ENCODE assay signal across 8 cellular contexts in genomic region chr12:121796855-121797751, GRCh38. TPM values are rescaled to one million over a fixed set of nuclear protein-coding genes. Genes with fewer than 3 reads are reported as not detected.
A peak's percentile ranks its signal among the peaks of the same experiment; 100 is the strongest.
DNase-seq lines count a peak whose midpoint lies in the region; ATAC-seq and TF ChIP-seq lines count a peak whose summit lies in the region.

No MANE protein-coding gene starts in this region.

- H3K27me3 ChIP-seq in muscle layer of colon (ENCODE audit: control insufficient read depth in 1 of 2, insufficient read depth in 2 of 2, low read length in 2 of 2) (no peaks in the 10 kb centered on the region), uterus (no peaks in the 10 kb centered on the region)

- peak overlapping the region; percentile 39 for H3K9ac ChIP-seq in muscle layer of colon (ENCODE audit: low read length)

- H3K4me1 ChIP-seq in muscle layer of colon (ENCODE audit: insufficient read depth, low read length) (peaks cover 56% of the 10 kb centered on the region), uterus (peaks cover 33 to 49% of the 10 kb centered on the region in 2 donors)

- H3K27ac ChIP-seq in VCaP (peak overlapping the region; percentile 100), muscle layer of colon (ENCODE audit: low read depth, low read length) (peak overlapping the region; percentile 93), uterus (peak overlapping the region; percentile 100)

- peak; percentile 37 to 46 for TF ChIP-seq POLR2A in uterus (IDR thresholded peaks at IDR 0.05)

- intact Hi-C loops in uterus (cut with DNase I; ENCODE audit: low total_unique reads): no loop called here

- TF ChIP-seq CTCF in VCaP (conservative IDR thresholded peaks at IDR 0.05) (peak; percentile 49), uterus (IDR thresholded peaks at IDR 0.05) (peak; percentile 47 to 53 (median 51))

- DNase-seq in COR-L47 (lab: John Stamatoyannopoulos, UW) (peak; percentile 88), NCI-H1092 (lab: John Stamatoyannopoulos, UW) (peak; percentile 16), fibroblast of peridontal ligament (ENCODE audit: extremely low read depth) (peak; percentile 56), uterus (peak; percentile 90 to 91), activated gamma-delta T cell treated with Interleukin-2 at 50 U/mL for 16 hours (no peak)

- ATAC-seq in GM21786 (IDR thresholded peaks at IDR 0.05; ENCODE audit: unreplicated experiment): no peak

- H3K9me3 ChIP-seq in muscle layer of colon (ENCODE audit: low read length) (no peaks in the 10 kb centered on the region), uterus (no peaks in the 10 kb centered on the region)

- H3K36me3 ChIP-seq in muscle layer of colon (ENCODE audit: insufficient read depth, low read length) (peaks cover 17% of the 10 kb centered on the region), uterus (no peaks in the 10 kb centered on the region)

- H3K4me3 ChIP-seq in muscle layer of colon (ENCODE audit: low read depth in 1 of 2, low read length in 2 of 2) (peak overlapping the region in 1 of 2 donors; percentile 59), uterus (peak overlapping the region in 1 of 2 donors; percentile 16)

RNA-seq across cellular contexts. Expression of gene RHOF, which starts 3.6 kb away (rescaled TPM):
- total RNA-seq in uterus: 10 to 100 TPM in 3 of 4 donors, 1 to 10 TPM in 1; 5.1 to 27.6 (median 13.1) TPM

RNA-seq across cellular contexts. Expression of gene SETD1B, which starts 6.7 kb away (rescaled TPM):
- total RNA-seq in uterus: 10 to 100 TPM in 1 of 4 donors, 1 to 10 TPM in 3; 1.3 to 63.6 (median 5.6) TPM
